In genomic region chr19:48481846-48482639, GRCh38 we compare ENCODE assay signal across 9 cellular contexts. TPM values are rescaled to one million over a fixed set of nuclear protein-coding genes. Genes with fewer than 3 reads are reported as not detected.
DNase-seq lines count a peak whose midpoint lies in the region; ATAC-seq, FAIRE-seq and TF ChIP-seq lines count a peak whose summit lies in the region.
"Had no signal": no experiment of that assay in that cellular context is flagged by ENCODE, and none has a peak within 500 bp of the region (broad histone marks: within the 10 kb centered on the region; RNA-seq: fewer than 3 reads in every experiment).

No MANE protein-coding gene starts in this region.

- H3K36me3 ChIP-seq in HAP-1 (replicated peaks): peaks cover 29% of the 10 kb centered on the region

- H3K36me3 Mint-ChIP-seq in activated T-cell treated with anti-CD3 and anti-CD28 coated beads, Interleukin-2, amount 50 U/mL, for 24 hours (ENCODE audit: low read depth): peaks cover 16% of the 10 kb centered on the region
- peaks cover 5% of the 10 kb centered on the region for H3K36me3 Mint-ChIP-seq in central memory CD8-positive, alpha-beta T cell (ENCODE audit: insufficient read depth)
- peaks cover 2% of the 10 kb centered on the region for H3K36me3 Mint-ChIP-seq in osteocyte (ENCODE audit: unreplicated experiment)

- H3K27me3 Mint-ChIP-seq in activated T-cell treated with anti-CD3 and anti-CD28 coated beads, Interleukin-2, amount 50 U/mL, for 24 hours: no peaks in the 10 kb centered on the region
- H3K27me3 Mint-ChIP-seq in central memory CD8-positive, alpha-beta T cell: no peaks in the 10 kb centered on the region
- no peaks in the 10 kb centered on the region for H3K27me3 Mint-ChIP-seq in osteocyte (ENCODE audit: unreplicated experiment)

- H3K27me3 ChIP-seq in HAP-1 (ENCODE audit: low read depth): no peaks in the 10 kb centered on the region

- no peaks in the 10 kb centered on the region for H3K9me3 ChIP-seq in HAP-1

- DNase-seq in activated T-cell treated with anti-CD3 and anti-CD28 coated beads, Interleukin-2, amount 50 U/mL, for 24 hours: no peak
- no peak for DNase-seq in activated T-cell treated with anti-CD3 and anti-CD28 coated beads, Interleukin-2, amount 50 U/mL, for 48 hours
- DNase-seq in NCI-H2196 (lab: John Stamatoyannopoulos, UW; ENCODE audit: unreplicated experiment) (peak; percentile 48), osteocyte (ENCODE audit: extremely low spot score, unreplicated experiment) (no peak), HTR-8/SVneo (ENCODE audit: insufficient read length, low spot score) (no peak), HAP-1 (ENCODE audit: low spot score in 2 of 2) (no peak), NCI-H524 (lab: John Stamatoyannopoulos, UW) (no peak)
- DNase-seq in central memory CD8-positive, alpha-beta T cell (ENCODE audit: low spot score in 2 of 2): no peak
- DNase-seq: Kasumi-1 had no signal

- in situ Hi-C loops in HAP-1 (cut with MboI; ENCODE audit: low sequenced_read_pairs): no loop called here

- H3K4me1 Mint-ChIP-seq in activated T-cell treated with anti-CD3 and anti-CD28 coated beads, Interleukin-2, amount 50 U/mL, for 24 hours (ENCODE audit: low read depth): peaks cover 23% of the 10 kb centered on the region
- peaks cover 9% of the 10 kb centered on the region for H3K4me1 Mint-ChIP-seq in central memory CD8-positive, alpha-beta T cell
- H3K4me1 Mint-ChIP-seq in osteocyte (ENCODE audit: unreplicated experiment): peaks cover 23% of the 10 kb centered on the region

- no peak for FAIRE-seq in HTR-8/SVneo (lab: Jason Lieb, UNC)

- H3K9me3 Mint-ChIP-seq in activated T-cell treated with anti-CD3 and anti-CD28 coated beads, Interleukin-2, amount 50 U/mL, for 24 hours: no peaks in the 10 kb centered on the region
- H3K9me3 Mint-ChIP-seq in central memory CD8-positive, alpha-beta T cell: no peaks in the 10 kb centered on the region
- H3K9me3 Mint-ChIP-seq in osteocyte (ENCODE audit: unreplicated experiment): no peaks in the 10 kb centered on the region

- peak overlapping the region; percentile 47 for H3K27ac Mint-ChIP-seq in activated T-cell treated with anti-CD3 and anti-CD28 coated beads, Interleukin-2, amount 50 U/mL, for 24 hours
- H3K27ac Mint-ChIP-seq in central memory CD8-positive, alpha-beta T cell (ENCODE audit: low read depth): no peak overlapping the region
- H3K27ac Mint-ChIP-seq in osteocyte (ENCODE audit: unreplicated experiment): peak overlapping the region; percentile 38

- no peak for TF ChIP-seq CTCF in osteocyte (IDR thresholded peaks at IDR 0.05)

- no peak for ATAC-seq in central memory CD8-positive, alpha-beta T cell (replicated peaks; ENCODE audit: extremely low read depth, poor library complexity, severe bottlenecking)

- H3K4me1 ChIP-seq in HAP-1: no peaks in the 10 kb centered on the region

- no peak overlapping the region for H3K4me3 ChIP-seq in HAP-1

- H3K4me3 Mint-ChIP-seq in activated T-cell treated with anti-CD3 and anti-CD28 coated beads, Interleukin-2, amount 50 U/mL, for 24 hours: no peak overlapping the region
- peak overlapping the region; percentile 83 for H3K4me3 Mint-ChIP-seq in central memory CD8-positive, alpha-beta T cell
- H3K4me3 Mint-ChIP-seq in osteocyte (ENCODE audit: unreplicated experiment): no peak overlapping the region

RNA-seq across cellular contexts. Expression of gene CYTH2, which starts 12.9 kb away (rescaled TPM):
- 92.1 and 107 TPM in 2 replicates for total RNA-seq in osteocyte

RNA-seq across cellular contexts. Expression of gene KCNJ14, which starts 26.7 kb away (rescaled TPM):
- 0.86 and 1.6 TPM in 2 replicates for total RNA-seq in osteocyte

RNA-seq across cellular contexts. Expression of gene LMTK3, which starts 29.6 kb away (rescaled TPM):
- total RNA-seq in osteocyte: 0.32 and 0.39 TPM in 2 replicates

RNA-seq across cellular contexts. Expression of gene GRWD1, which starts 36.3 kb away (rescaled TPM):
- total RNA-seq in osteocyte: 36.2 and 38.4 TPM in 2 replicates
